8 cellular contexts compared by ENCODE assay signal in the genomic region with DNA sequence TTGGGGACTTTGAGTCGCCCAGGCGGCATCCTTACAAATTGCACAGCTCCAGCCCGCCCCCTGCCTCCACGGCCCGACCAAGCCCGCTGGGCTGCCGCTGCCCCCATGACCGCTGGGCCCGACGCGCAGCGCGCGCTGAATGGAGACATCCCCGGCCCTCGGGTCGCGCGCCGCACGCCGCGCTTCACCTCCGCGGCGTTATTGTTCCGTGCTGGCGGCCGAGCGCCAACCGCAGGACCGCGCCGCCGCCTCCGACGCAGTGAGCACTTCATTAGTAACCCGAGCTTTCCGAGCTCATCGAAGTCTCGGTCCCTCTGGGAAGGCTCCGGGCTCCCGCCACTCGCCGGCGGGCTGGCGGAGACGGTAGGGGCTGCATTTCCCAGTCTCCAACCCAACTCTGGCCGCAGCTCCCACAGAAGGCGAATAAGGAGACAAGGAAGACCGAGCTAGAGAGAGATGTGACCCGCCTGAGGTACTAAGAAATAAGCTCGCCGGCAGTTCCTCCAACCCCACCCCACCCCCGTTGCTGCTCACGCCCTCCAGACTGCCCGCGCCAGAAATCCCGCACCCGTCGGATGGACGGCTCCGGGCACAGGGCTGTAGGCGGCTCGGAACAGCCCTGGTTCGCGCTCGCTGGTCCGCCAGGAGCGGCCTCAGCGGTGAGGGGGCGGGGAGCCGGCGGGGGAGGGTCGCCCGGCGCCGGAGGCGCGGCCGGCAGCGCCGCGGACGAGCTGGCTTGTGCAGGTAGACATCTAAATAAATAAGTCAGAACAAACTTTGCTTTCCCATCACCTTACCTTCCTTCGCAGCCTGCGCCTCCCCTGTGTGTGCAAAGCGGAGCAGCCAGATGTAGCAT. TPM values are rescaled to one million over a fixed set of nuclear protein-coding genes. Genes with fewer than 3 reads are reported as not detected.
DNase-seq lines count a peak whose midpoint lies in the region; ATAC-seq and TF ChIP-seq lines count a peak whose summit lies in the region.

No MANE protein-coding gene starts in this region.

- H3K4me3 ChIP-seq in HUES6 (ENCODE audit: low read depth, low read length): peak overlapping the region; percentile 94

- H3K4me1 Mint-ChIP-seq in activated B cell treated with CpG ODN at 0.5 μM for 24 hours (peaks cover 26% of the 10 kb centered on the region), neural crest cell (peaks cover 40% of the 10 kb centered on the region)

- H3K27me3 Mint-ChIP-seq in activated B cell treated with CpG ODN at 0.5 μM for 24 hours (peaks cover 41% of the 10 kb centered on the region), neural crest cell (ENCODE audit: low read depth) (no peaks in the 10 kb centered on the region)

- DNase-seq in activated B cell treated with CpG ODN at 0.5 μM for 24 hours (no peak), globus pallidus (ENCODE audit: low spot score) (peak; percentile 20), neural crest cell (ENCODE audit: low read depth, low spot score) (peak; percentile 58), SIG-M5 treated with dmso at 0.1 percent for 504 hours (lab: John Stamatoyannopoulos, UW; ENCODE audit: unreplicated experiment) (no peak), GM19240 (ENCODE audit: insufficient read length, low spot score) (no peak)

- CTCF ChIA-PET in activated B cell treated with CpG ODN at 0.5 μM for 24 hours (lab: Charles Lee): no interaction called here

- ATAC-seq in activated B cell treated with CpG ODN at 0.5 μM for 24 hours (ENCODE audit: low read depth): peak; percentile 11
- no peak for ATAC-seq in GM19324 (IDR thresholded peaks at IDR 0.05; ENCODE audit: low FRiP score, unreplicated experiment)

- H3K27me3 ChIP-seq in HUES6 (ENCODE audit: control insufficient read depth, insufficient read depth, low read length): peaks cover 26% of the 10 kb centered on the region

- H3K9me3 ChIP-seq in ES-I3 (ENCODE audit: control insufficient read depth, insufficient read depth, low read length) (no peaks in the 10 kb centered on the region), HUES6 (ENCODE audit: control insufficient read depth, insufficient read depth, low read depth, low read length) (no peaks in the 10 kb centered on the region)

- H3K27ac ChIP-seq in HUES6 (ENCODE audit: low read depth, low read length): peak overlapping the region; percentile 39; the same call in 1 of the 2 replicates

- H3K36me3 Mint-ChIP-seq in activated B cell treated with CpG ODN at 0.5 μM for 24 hours (ENCODE audit: low read depth): peaks cover 1% of the 10 kb centered on the region
- H3K36me3 Mint-ChIP-seq in neural crest cell (ENCODE audit: low read depth): no peaks in the 10 kb centered on the region

- H3K4me1 ChIP-seq in ES-I3 (ENCODE audit: insufficient read depth, low read length) (peaks cover 4% of the 10 kb centered on the region; the same call in 1 of the 2 replicates), HUES6 (ENCODE audit: control insufficient read depth, insufficient read depth, low read length) (peaks cover 4% of the 10 kb centered on the region; the same call in 1 of the 2 replicates)

- H3K9me3 Mint-ChIP-seq in activated B cell treated with CpG ODN at 0.5 μM for 24 hours: peaks cover 3% of the 10 kb centered on the region
- H3K9me3 Mint-ChIP-seq in neural crest cell: no peaks in the 10 kb centered on the region

- POLR2A ChIA-PET in activated B cell treated with CpG ODN at 0.5 μM for 24 hours (lab: Charles Lee): no interaction called here

- H3K36me3 ChIP-seq in ES-I3 (ENCODE audit: insufficient read depth, low read length) (no peaks in the 10 kb centered on the region), HUES6 (ENCODE audit: control insufficient read depth, insufficient read depth, low read length) (no peaks in the 10 kb centered on the region)

- H3K9ac ChIP-seq in ES-I3 (ENCODE audit: low read depth, low read length): peak overlapping the region; percentile 92
- H3K9ac ChIP-seq in HUES6 (ENCODE audit: low read length): peak overlapping the region; percentile 77

- intact Hi-C loops in activated B cell treated with CpG ODN at 0.5 μM for 24 hours (cut with micrococcal nuclease): no loop called here

- H3K27ac Mint-ChIP-seq in activated B cell treated with CpG ODN at 0.5 μM for 24 hours (no peak overlapping the region), neural crest cell (ENCODE audit: unreplicated experiment) (peak overlapping the region; percentile 94)

- no peak for TF ChIP-seq CTCF in activated B cell treated with CpG ODN at 0.5 μM for 24 hours (IDR thresholded peaks at IDR 0.05)
- TF ChIP-seq CTCF in neural crest cell (conservative IDR thresholded peaks at IDR 0.05): peak; percentile 4

- peak overlapping the region; percentile 85 for H3K4me3 Mint-ChIP-seq in activated B cell treated with CpG ODN at 0.5 μM for 24 hours
- H3K4me3 Mint-ChIP-seq in neural crest cell: peak overlapping the region; percentile 94

RNA-seq across cellular contexts. Expression of gene EPHA7, which starts 0.7 kb away (rescaled TPM):
- total RNA-seq in activated B cell treated with CpG ODN at 0.5 μM for 24 hours (not detected in 2 replicates), neural crest cell (33.7 and 35.8 TPM in 2 replicates)

Comparison
In these comparisons a context has a peak if more than half of its experiments do, and no peak if none do; other contexts are left out.
1. DNase-seq: peak in globus pallidus (single experiment) and neural crest cell (single experiment); none in activated B cell treated with CpG ODN at 0.5 μM for 24 hours (single experiment), SIG-M5 treated with dmso at 0.1 percent for 504 hours (single experiment) and GM19240 (single experiment).
2. RNA of gene EPHA7, which starts 0.7 kb away (total RNA-seq): 33.7 to 35.8 TPM in neural crest cell; not detected in activated B cell treated with CpG ODN at 0.5 μM for 24 hours; every median in the first group is over 10 times any median in the second.